Comparison of ENCODE assay signal across 21 cellular contexts in the genomic region with DNA sequence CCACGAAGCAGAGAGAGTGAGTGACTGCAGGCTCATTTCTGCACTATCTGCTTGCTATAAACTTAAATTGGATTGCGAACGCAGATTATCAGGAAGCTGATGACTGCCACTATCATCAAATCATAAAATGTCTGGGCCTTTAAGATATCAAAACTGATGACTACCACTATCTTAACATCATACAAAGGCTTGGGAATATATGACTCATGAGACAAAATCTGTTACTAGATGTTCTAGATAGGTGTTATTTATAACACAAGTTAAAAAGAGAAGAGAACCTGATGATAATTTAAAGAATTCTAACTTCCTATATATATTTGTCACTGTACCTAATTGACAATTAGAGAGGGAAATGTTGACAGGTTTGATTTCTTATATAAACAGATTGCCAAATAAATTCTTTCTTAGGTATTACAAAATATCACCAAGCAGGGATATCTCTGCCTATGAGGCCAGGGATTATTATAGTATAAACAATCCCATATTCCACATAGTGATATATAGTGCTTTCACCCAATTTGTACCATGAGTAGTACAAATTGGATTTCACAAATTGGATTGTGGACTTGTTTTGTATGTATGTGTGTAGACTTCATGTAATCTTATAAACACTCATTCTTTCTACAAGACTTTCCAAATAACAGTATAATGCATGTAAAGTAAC.
A peak's percentile ranks its signal among the peaks of the same experiment; 100 is the strongest.
DNase-seq lines count a peak whose midpoint lies in the region; ATAC-seq and TF ChIP-seq lines count a peak whose summit lies in the region.
"Had no signal": no experiment of that assay in that cellular context is flagged by ENCODE, and none has a peak within 500 bp of the region (broad histone marks: within the 10 kb centered on the region; RNA-seq: fewer than 3 reads in every experiment).

No MANE protein-coding gene starts in this region.

- no peak for ATAC-seq in GM21825 (IDR thresholded peaks at IDR 0.05; ENCODE audit: unreplicated experiment)
- ATAC-seq: GM12878, K562 had no signal

- H3K4me1 Mint-ChIP-seq in type B pancreatic cell (ENCODE audit: unreplicated experiment) = peaks cover 4% of the 10 kb centered on the region
- H3K4me1 Mint-ChIP-seq in nephron progenitor cell = no peaks in the 10 kb centered on the region
- H3K4me1 Mint-ChIP-seq: CD4-positive, alpha-beta memory T cell had no signal

- TF ChIP-seq RAD21 in SK-N-SH (IDR thresholded peaks at IDR 0.05; ENCODE audit: low read length) = no peak

- peaks cover 0 to 16% of the 10 kb centered on the region in 2 experiments; a peak in 2 of 4 replicates for H3K4me1 ChIP-seq in SK-N-SH (ENCODE audit: control insufficient read depth in 1 of 2, insufficient read depth in 2 of 2, low read depth in 1 of 2, low read length in 1 of 2)
- H3K4me1 ChIP-seq: BLaER1 had no signal

- no peaks in the 10 kb centered on the region for H3K9me3 ChIP-seq in SK-N-SH
- H3K9me3 ChIP-seq: BLaER1 had no signal

- POLR2A ChIA-PET in SK-N-SH (lab: Yijun Ruan, JAX) = no interaction called here

- no peak overlapping the region for H3K4me3 Mint-ChIP-seq in type B pancreatic cell
- H3K4me3 Mint-ChIP-seq in nephron progenitor cell = no peak overlapping the region
- H3K4me3 Mint-ChIP-seq: CD4-positive, alpha-beta memory T cell had no signal

- H3K27ac ChIP-seq in SK-N-SH (ENCODE audit: low read depth in 2 of 2, low read length in 1 of 2) (no peak overlapping the region), caudate nucleus (ENCODE audit: low read depth, low read length) (peak overlapping the region; percentile 52)
- H3K27ac ChIP-seq: BLaER1, SK-N-MC had no signal

- TF ChIP-seq EP300 in SK-N-SH (IDR thresholded peaks at IDR 0.05; ENCODE audit: borderline replicate concordance in 1 of 2, low read depth in 1 of 2, low read length in 1 of 2) = peak; percentile 13 to 15; a peak in 1 of 4 replicates

- CTCF ChIA-PET in SK-N-SH (lab: Yijun Ruan, JAX) = no interaction called here

- no peaks in the 10 kb centered on the region for H3F3A ChIP-seq in SK-N-SH (replicated peaks; ENCODE audit: insufficient read depth)

- H3K27me3 Mint-ChIP-seq in type B pancreatic cell (no peaks in the 10 kb centered on the region), nephron progenitor cell (ENCODE audit: low read depth, poor library complexity) (no peaks in the 10 kb centered on the region)
- H3K27me3 Mint-ChIP-seq: CD4-positive, alpha-beta memory T cell had no signal

- peak; percentile 50 for DNase-seq in HCEC 1CT
- DNase-seq in SK-N-SH = no peak
- peak in 2 of 61 donors; percentile 31 to 32 for DNase-seq in caudate nucleus (lab: John Stamatoyannopoulos, UW)
- peak; percentile 13 for DNase-seq in myocyte (ENCODE audit: low read depth)
- no peak for DNase-seq in type B pancreatic cell (ENCODE audit: extremely low spot score, unreplicated experiment)
- DNase-seq in GM19238 (ENCODE audit: insufficient read length, low spot score) = no peak
- DNase-seq in nephron progenitor cell = no peak
- DNase-seq: CD4-positive, alpha-beta memory T cell; DMS153; NCI-H1436 treated with DMSO at 0.1 percent for 48 hours; NCI-H2029; NCI-H2171 treated with DMSO at 0.1 percent for 48 hours; NCI-H446 treated with DMSO at 0.1 percent for 48 hours; NCI-H748 treated with DMSO at 0.1 percent for 48 hours; OCI-M1; SHP77 had no signal

- 47% methylated on average over 3 of the region's 3 CpGs for WGBS in SK-N-SH (ENCODE audit: low lambda C conversion rate)

- H3K36me3 ChIP-seq in SK-N-SH (replicated peaks in 1 of 2; ENCODE audit: control insufficient read depth in 1 of 2, insufficient read depth in 2 of 2, low read length in 1 of 2) = peaks cover 15 to 18% of the 10 kb centered on the region in 2 experiments

- H4K20me1 ChIP-seq in SK-N-SH (ENCODE audit: insufficient read depth) = no peaks in the 10 kb centered on the region
- H4K20me1 ChIP-seq: BLaER1 had no signal

- H3K9me2 ChIP-seq in SK-N-SH = no peaks in the 10 kb centered on the region

- H2AFZ ChIP-seq in SK-N-SH (ENCODE audit: low read depth) = no peak overlapping the region

- H3K9me3 Mint-ChIP-seq in type B pancreatic cell (no peaks in the 10 kb centered on the region), nephron progenitor cell (no peaks in the 10 kb centered on the region)

- no peak overlapping the region for H3K4me3 ChIP-seq in SK-N-SH (ENCODE audit: low read depth in 2 of 2, low read length in 1 of 2)
- H3K4me3 ChIP-seq: BLaER1, GM12878, K562, SK-N-MC had no signal

- H3K27ac Mint-ChIP-seq in type B pancreatic cell (no peak overlapping the region), nephron progenitor cell (no peak overlapping the region)
- H3K27ac Mint-ChIP-seq: CD4-positive, alpha-beta memory T cell had no signal

- H3K36me3 Mint-ChIP-seq in type B pancreatic cell (peaks cover 37% of the 10 kb centered on the region), nephron progenitor cell (ENCODE audit: low read depth) (peaks cover 64% of the 10 kb centered on the region)
- H3K36me3 Mint-ChIP-seq: CD4-positive, alpha-beta memory T cell had no signal

- H3K27me3 ChIP-seq in SK-N-SH (ENCODE audit: insufficient read depth) = no peaks in the 10 kb centered on the region
- H3K27me3 ChIP-seq: BLaER1 had no signal

- H3K4me2 ChIP-seq in SK-N-SH = no peak overlapping the region
- H3K4me2 ChIP-seq: BLaER1 had no signal

- TF ChIP-seq CTCF in SK-N-SH (IDR thresholded peaks at IDR 0.05) = no peak
- TF ChIP-seq CTCF in type B pancreatic cell (conservative IDR thresholded peaks at IDR 0.05) = no peak
- no peak for TF ChIP-seq CTCF in nephron progenitor cell (IDR thresholded peaks at IDR 0.05)

- H3K79me2 ChIP-seq in SK-N-SH (ENCODE audit: insufficient read depth) = no peaks in the 10 kb centered on the region

- no peak overlapping the region for H3K9ac ChIP-seq in SK-N-SH
- H3K9ac ChIP-seq: BLaER1 had no signal

TF ChIP-seq in SK-N-SH, 30 proteins besides CTCF, POLR2A, EP300 and RAD21:
- TF ChIP-seq TCF12 (IDR thresholded peaks at IDR 0.05) (peak; percentile 32; the same call in 1 of the 2 replicates), POLR2AphosphoS5 (IDR thresholded peaks at IDR 0.05; ENCODE audit: low read depth, low read length) (no peak), GATA2 (CRISPR knock-in tag; IDR thresholded peaks at IDR 0.05) (peak; percentile 22; the same call in 1 of the 2 replicates)
- TF ChIP-seq, protein P1, sequence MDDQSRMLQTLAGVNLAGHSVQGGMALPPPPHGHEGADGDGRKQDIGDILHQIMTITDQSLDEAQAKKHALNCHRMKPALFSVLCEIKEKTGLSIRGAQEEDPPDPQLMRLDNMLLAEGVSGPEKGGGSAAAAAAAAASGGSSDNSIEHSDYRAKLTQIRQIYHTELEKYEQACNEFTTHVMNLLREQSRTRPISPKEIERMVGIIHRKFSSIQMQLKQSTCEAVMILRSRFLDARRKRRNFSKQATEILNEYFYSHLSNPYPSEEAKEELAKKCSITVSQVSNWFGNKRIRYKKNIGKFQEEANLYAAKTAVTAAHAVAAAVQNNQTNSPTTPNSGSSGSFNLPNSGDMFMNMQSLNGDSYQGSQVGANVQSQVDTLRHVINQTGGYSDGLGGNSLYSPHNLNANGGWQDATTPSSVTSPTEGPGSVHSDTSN (IDR thresholded peaks at IDR 0.05) = peak; percentile 33; the same call in 1 of the 2 replicates

Comparison
In these comparisons a context has a peak if more than half of its experiments do, and no peak if none do; other contexts are left out.
1. DNase-seq: peak in HCEC 1CT (single experiment) and myocyte (single experiment); none in SK-N-SH (single experiment), type B pancreatic cell (single experiment), GM19238 (single experiment) and nephron progenitor cell (single experiment).